Comparison of ENCODE assay signal across 24 cellular contexts in genomic region chr12:59874781-59875180, GRCh38.
A peak's percentile ranks its signal among the peaks of the same experiment; 100 is the strongest.
DNase-seq lines count a peak whose midpoint lies in the region; ATAC-seq, FAIRE-seq and TF ChIP-seq lines count a peak whose summit lies in the region.
"Had no signal": no experiment of that assay in that cellular context is flagged by ENCODE, and none has a peak within 500 bp of the region (broad histone marks: within the 10 kb centered on the region; RNA-seq: fewer than 3 reads in every experiment).

No MANE protein-coding gene starts in this region.

- DNase-seq in SIG-M5 treated with dmso at 0.1 percent for 504 hours (lab: John Stamatoyannopoulos, UW; ENCODE audit: unreplicated experiment) (peak; percentile 55), SIG-M5 (lab: John Stamatoyannopoulos, UW) (no peak), NCI-H526 treated with DMSO at 0.1 percent for 48 hours (lab: John Stamatoyannopoulos, UW) (peak; percentile 70), fibroblast of villous mesenchyme (ENCODE audit: low read depth) (peak; percentile 1), small intestine (peak; percentile 52), cortex of kidney (lab: John Stamatoyannopoulos, UW) (no peak), NCI-H2171 (lab: John Stamatoyannopoulos, UW) (no peak), upper lobe of right lung (no peak)
- DNase-seq: activated CD4-positive, alpha-beta memory T cell treated with anti-CD3 and anti-CD28 coated beads, Interleukin-2, amount 10 ng/mL, durations not matched to agents 7 days and 5 days; activated naive CD4-positive, alpha-beta T cell treated with anti-CD3 and anti-CD28 coated beads for 36 hours; activated T-cell treated with anti-CD3 and anti-CD28 coated beads, Interleukin-2, amount 50 U/mL, for 24 hours; left ventricle myocardium superior; NK-92 treated with Interleukin-12 subunit alpha and Interleukin-12 subunit beta, amount 100 ng/mL, for 24 hours; nucleus accumbens; SHP77; stimulated activated CD4-positive, alpha-beta T cell treated with anti-CD3 and anti-CD28 coated beads, Interleukin-15, amount 100 ng/mL, for 24 hours; T-helper 1 cell had no signal

- WGBS in small intestine, 3 donors = 13 to 35% (median 15%) methylated on average over 1 of the region's 1 CpG

- ATAC-seq in upper lobe of right lung = no peak
- ATAC-seq: left ventricle myocardium superior; stimulated activated memory B cell treated with anti-CD40 and anti-IgM and Interleukin-4, amounts not matched to agents 10 μg/mL and 1 μg/mL and 100 μg/mL, for 72 hours had no signal

- no peaks in the 10 kb centered on the region for H3K9me3 ChIP-seq in small intestine (ENCODE audit: control insufficient read depth, low read depth)
- H3K9me3 ChIP-seq in upper lobe of right lung = no peaks in the 10 kb centered on the region
- H3K9me3 ChIP-seq: ascending aorta, right atrium auricular region had no signal

- no peak for TF ChIP-seq CTCF in fibroblast of villous mesenchyme (IDR thresholded peaks at IDR 0.05; ENCODE audit: insufficient read depth, low read depth, low read length)
- TF ChIP-seq CTCF in upper lobe of right lung (IDR thresholded peaks at IDR 0.05) = no peak

- no peaks in the 10 kb centered on the region for H3K4me1 ChIP-seq in small intestine (ENCODE audit: control insufficient read depth in 2 of 2, insufficient read depth in 1 of 2, low read depth in 1 of 2, low read length in 1 of 2)
- no peaks in the 10 kb centered on the region for H3K4me1 ChIP-seq in upper lobe of right lung
- H3K4me1 ChIP-seq: ascending aorta, right atrium auricular region had no signal

- H3K36me3 ChIP-seq in small intestine (ENCODE audit: control insufficient read depth in 2 of 2, insufficient read depth in 2 of 2, low read length in 2 of 2) (no peaks in the 10 kb centered on the region), upper lobe of right lung (no peaks in the 10 kb centered on the region)
- H3K36me3 ChIP-seq: ascending aorta; BLaER1 treated with 17β-estradiol and CSF1 and Interleukin-3, amounts not matched to agents 10 nM and 100 nM; right atrium auricular region had no signal

- H3K27ac ChIP-seq in small intestine (ENCODE audit: low read depth in 1 of 2, low read length in 1 of 2) = no peak overlapping the region
- no peak overlapping the region for H3K27ac ChIP-seq in upper lobe of right lung
- H3K27ac ChIP-seq: ascending aorta; BLaER1 treated with 17β-estradiol and CSF1 and Interleukin-3, amounts not matched to agents 10 nM and 100 nM; KMS-11; right atrium auricular region had no signal

- intact Hi-C loops in upper lobe of right lung (cut with DNase I) = no loop called here

- H3K27me3 ChIP-seq in small intestine (ENCODE audit: control insufficient read depth in 2 of 2, insufficient read depth in 2 of 2, low read length in 2 of 2) (no peaks in the 10 kb centered on the region), upper lobe of right lung (no peaks in the 10 kb centered on the region)
- H3K27me3 ChIP-seq: ascending aorta; BLaER1 treated with 17β-estradiol and CSF1 and Interleukin-3, amounts not matched to agents 10 nM and 100 nM; right atrium auricular region had no signal

- no peak for FAIRE-seq in small intestine (lab: Jason Lieb, UNC)
- FAIRE-seq: A204.1, colon had no signal

- H3K4me3 ChIP-seq in fibroblast of villous mesenchyme (ENCODE audit: low read depth, low read length) (no peak overlapping the region), small intestine (ENCODE audit: low read depth in 1 of 2, low read length in 2 of 2) (no peak overlapping the region), upper lobe of right lung (no peak overlapping the region)
- H3K4me3 ChIP-seq: ascending aorta; BLaER1 treated with 17β-estradiol and CSF1 and Interleukin-3, amounts not matched to agents 10 nM and 100 nM; right atrium auricular region had no signal

Comparison
In these comparisons a context has a peak if more than half of its experiments do, and no peak if none do; other contexts are left out.
1. DNase-seq: peak in SIG-M5 treated with dmso at 0.1 percent for 504 hours (single experiment), NCI-H526 treated with DMSO at 0.1 percent for 48 hours (single experiment), fibroblast of villous mesenchyme (single experiment) and small intestine (single experiment); none in SIG-M5 (single experiment), cortex of kidney (single experiment), NCI-H2171 (single experiment) and upper lobe of right lung (single experiment).